In genomic region chr17:17532991-17533390, GRCh38 we compare ENCODE assay signal across 28 cellular contexts. TPM values are rescaled to one million over a fixed set of nuclear protein-coding genes. Genes with fewer than 3 reads are reported as not detected.
"Had no signal": no experiment of that assay in that cellular context is flagged by ENCODE, and none has a peak within 500 bp of the region (broad histone marks: within the 10 kb centered on the region; RNA-seq: fewer than 3 reads in every experiment).

No MANE protein-coding gene starts in this region.

- H3K36me3 ChIP-seq: ascending aorta had no signal

- H3K9me3 ChIP-seq: ascending aorta had no signal

- H3K36me3 Mint-ChIP-seq: activated CD8-positive, alpha-beta memory T cell treated with anti-CD3 and anti-CD28 coated beads, Interleukin-2, amount 10 ng/mL, durations not matched to agents 7 days and 5 days; activated naive CD4-positive, alpha-beta T cell treated with anti-CD3 and anti-CD28 coated beads, Interleukin-2, amount 50 U/mL, for 24 hours; WTC11 had no signal

- H3K4me1 Mint-ChIP-seq: activated CD8-positive, alpha-beta memory T cell treated with anti-CD3 and anti-CD28 coated beads, Interleukin-2, amount 10 ng/mL, durations not matched to agents 7 days and 5 days; activated naive CD4-positive, alpha-beta T cell treated with anti-CD3 and anti-CD28 coated beads, Interleukin-2, amount 50 U/mL, for 24 hours; activated naive CD8-positive, alpha-beta T cell treated with anti-CD3 and anti-CD28 coated beads, Interleukin-2, amount 50 U/mL, for 24 hours; central memory CD8-positive, alpha-beta T cell had no signal

- ATAC-seq: activated CD8-positive, alpha-beta memory T cell treated with anti-CD3 and anti-CD28 coated beads, Interleukin-2, amount 10 ng/mL, durations not matched to agents 7 days and 5 days; activated naive CD8-positive, alpha-beta T cell treated with anti-CD3 and anti-CD28 coated beads, Interleukin-2, amount 50 U/mL, for 24 hours; K562; T-helper 17 cell; WTC11 had no signal

- H3K4me3 Mint-ChIP-seq: activated CD8-positive, alpha-beta memory T cell treated with anti-CD3 and anti-CD28 coated beads, Interleukin-2, amount 10 ng/mL, durations not matched to agents 7 days and 5 days; activated naive CD4-positive, alpha-beta T cell treated with anti-CD3 and anti-CD28 coated beads, Interleukin-2, amount 50 U/mL, for 24 hours; activated naive CD8-positive, alpha-beta T cell treated with anti-CD3 and anti-CD28 coated beads, Interleukin-2, amount 50 U/mL, for 24 hours; activated T-cell treated with anti-CD3 and anti-CD28 coated beads, Interleukin-2, amount 50 U/mL, for 24 hours; activated T-helper 1 cell treated with anti-CD3 and anti-CD28 coated beads, Interleukin-12 subunit alpha, Interleukin-12 subunit beta, Interleukin-2, Interleukin-4 antibody, amounts not matched to agents 30 ng/mL and 10 ng/mL and 1 ng/mL, durations not matched to agents 14 hours and 24 hours and 36 hours; brain; central memory CD8-positive, alpha-beta T cell; T-helper 17 cell; WTC11 had no signal

- FAIRE-seq: K562 had no signal

- H3K27me3 Mint-ChIP-seq: activated CD8-positive, alpha-beta memory T cell treated with anti-CD3 and anti-CD28 coated beads, Interleukin-2, amount 10 ng/mL, durations not matched to agents 7 days and 5 days; activated naive CD4-positive, alpha-beta T cell treated with anti-CD3 and anti-CD28 coated beads, Interleukin-2, amount 50 U/mL, for 24 hours; activated naive CD8-positive, alpha-beta T cell treated with anti-CD3 and anti-CD28 coated beads, Interleukin-2, amount 50 U/mL, for 24 hours; activated T-cell treated with anti-CD3 and anti-CD28 coated beads, Interleukin-2, amount 50 U/mL, for 24 hours; brain; central memory CD8-positive, alpha-beta T cell; T-helper 17 cell had no signal

- H3K27me3 ChIP-seq: ascending aorta had no signal

- H3K27ac ChIP-seq: ascending aorta had no signal

- H3K4me3 ChIP-seq: ascending aorta, K562 had no signal

- H3K27ac Mint-ChIP-seq: activated CD8-positive, alpha-beta memory T cell treated with anti-CD3 and anti-CD28 coated beads, Interleukin-2, amount 10 ng/mL, durations not matched to agents 7 days and 5 days; activated naive CD4-positive, alpha-beta T cell treated with anti-CD3 and anti-CD28 coated beads, Interleukin-2, amount 50 U/mL, for 24 hours; activated naive CD8-positive, alpha-beta T cell treated with anti-CD3 and anti-CD28 coated beads, Interleukin-2, amount 50 U/mL, for 24 hours; activated T-cell treated with anti-CD3 and anti-CD28 coated beads, Interleukin-2, amount 50 U/mL, for 24 hours; activated T-helper 1 cell treated with anti-CD3 and anti-CD28 coated beads, Interleukin-12 subunit alpha, Interleukin-12 subunit beta, Interleukin-2, Interleukin-4 antibody, amounts not matched to agents 30 ng/mL and 10 ng/mL and 1 ng/mL, durations not matched to agents 14 hours and 24 hours and 36 hours; brain; T-helper 17 cell; WTC11 had no signal

- H3K9me3 Mint-ChIP-seq: activated naive CD4-positive, alpha-beta T cell treated with anti-CD3 and anti-CD28 coated beads, Interleukin-2, amount 50 U/mL, for 24 hours; activated naive CD8-positive, alpha-beta T cell treated with anti-CD3 and anti-CD28 coated beads, Interleukin-2, amount 50 U/mL, for 24 hours; activated T-cell treated with anti-CD3 and anti-CD28 coated beads, Interleukin-2, amount 50 U/mL, for 24 hours; activated T-helper 1 cell treated with anti-CD3 and anti-CD28 coated beads, Interleukin-12 subunit alpha, Interleukin-12 subunit beta, Interleukin-2, Interleukin-4 antibody, amounts not matched to agents 30 ng/mL and 10 ng/mL and 1 ng/mL, durations not matched to agents 14 hours and 24 hours and 36 hours; central memory CD8-positive, alpha-beta T cell; WTC11 had no signal

- DNase-seq: activated CD4-positive, alpha-beta T cell treated with anti-CD3 and anti-CD28 coated beads for 48 hours; activated CD4-positive, alpha-beta T cell treated with anti-CD3 and anti-CD28 coated beads, Interleukin-2, amount 50 U/mL, for 4 hours; activated CD4-positive, CD25-positive, alpha-beta regulatory T cell treated with anti-CD3 and anti-CD28 coated beads, Interleukin-2, amount 50 U/mL, for 72 hours; activated CD8-positive, alpha-beta memory T cell treated with anti-CD3 and anti-CD28 coated beads, Interleukin-2, amount 10 ng/mL, durations not matched to agents 7 days and 5 days; activated effector memory CD4-positive, alpha-beta T cell treated with Interleukin-2 at 50 U/mL for 16 hours; activated naive CD4-positive, alpha-beta T cell; activated naive CD8-positive, alpha-beta T cell treated with anti-CD3 and anti-CD28 coated beads, Interleukin-2, amount 50 U/mL, for 24 hours; activated T-cell treated with anti-CD3 and anti-CD28 coated beads, Interleukin-2, amount 50 U/mL, for 24 hours; amniotic stem cell; Karpas-422; MM.1S; NCI-H1105; NCI-H1436; NCI-H1694 treated with DMSO at 0.1 percent for 48 hours; NCI-H2029 treated with DMSO at 0.1 percent for 48 hours; NCI-H345; NCI-H510A treated with DMSO at 0.1 percent for 48 hours; SIG-M5; T-helper 17 cell; T-helper 9 cell had no signal

RNA-seq across cellular contexts. Expression of gene RASD1, which starts 36.8 kb away (rescaled TPM):
- total RNA-seq: RPMI7951 had no signal
